Comparison of ENCODE assay signal across 10 cellular contexts in genomic region chr20:62088258-62089127, GRCh38. TPM values are rescaled to one million over a fixed set of nuclear protein-coding genes. Genes with fewer than 3 reads are reported as not detected.
DNase-seq lines count a peak whose midpoint lies in the region; ATAC-seq and TF ChIP-seq lines count a peak whose summit lies in the region.
"Had no signal": no experiment of that assay in that cellular context is flagged by ENCODE, and none has a peak within 500 bp of the region (broad histone marks: within the 10 kb centered on the region; RNA-seq: fewer than 3 reads in every experiment).

No MANE protein-coding gene starts in this region.

- H3K4me3 Mint-ChIP-seq in activated T-helper 17 cell treated with anti-CD3 and anti-CD28 coated beads, Interleukin-2, amount 50 U/mL, for 72 hours: no peak overlapping the region
- no peak overlapping the region for H3K4me3 Mint-ChIP-seq in immature natural killer cell

- H3K36me3 ChIP-seq in effector memory CD4-positive, alpha-beta T cell (ENCODE audit: control insufficient read depth, insufficient read depth, low read length): no peaks in the 10 kb centered on the region

- no peak overlapping the region for H3K27ac ChIP-seq in effector memory CD4-positive, alpha-beta T cell (ENCODE audit: insufficient read depth, low read length, poor library complexity, severe bottlenecking)

- no peak overlapping the region for H3K4me3 ChIP-seq in AG10803 (ENCODE audit: low read length)
- H3K4me3 ChIP-seq in effector memory CD4-positive, alpha-beta T cell (ENCODE audit: insufficient read depth, low read depth, low read length, poor library complexity, severe bottlenecking): no peak overlapping the region

- no peaks in the 10 kb centered on the region for H3K27me3 ChIP-seq in effector memory CD4-positive, alpha-beta T cell (replicated peaks; ENCODE audit: control insufficient read depth, insufficient read depth, low read length, poor library complexity, severe bottlenecking)

- H3K4me1 Mint-ChIP-seq in activated T-helper 17 cell treated with anti-CD3 and anti-CD28 coated beads, Interleukin-2, amount 50 U/mL, for 72 hours: no peaks in the 10 kb centered on the region
- no peaks in the 10 kb centered on the region for H3K4me1 Mint-ChIP-seq in immature natural killer cell

- no peaks in the 10 kb centered on the region for H3K9me3 Mint-ChIP-seq in activated T-helper 17 cell treated with anti-CD3 and anti-CD28 coated beads, Interleukin-2, amount 50 U/mL, for 72 hours
- H3K9me3 Mint-ChIP-seq in immature natural killer cell: peaks cover 0 to 2% (median 0%) of the 10 kb centered on the region in 6 donors

- H3K27ac Mint-ChIP-seq in activated T-helper 17 cell treated with anti-CD3 and anti-CD28 coated beads, Interleukin-2, amount 50 U/mL, for 72 hours: no peak overlapping the region
- no peak overlapping the region for H3K27ac Mint-ChIP-seq in immature natural killer cell

- ATAC-seq in activated T-helper 17 cell treated with anti-CD3 and anti-CD28 coated beads, Interleukin-2, amount 50 U/mL, for 72 hours (replicated peaks): peak; percentile 74
- no peak for ATAC-seq in HG03469 (IDR thresholded peaks at IDR 0.05; ENCODE audit: unreplicated experiment)

- no peaks in the 10 kb centered on the region for H3K9me3 ChIP-seq in effector memory CD4-positive, alpha-beta T cell (ENCODE audit: control insufficient read depth, low read length)

- DNase-seq in AG10803 (ENCODE audit: low read depth) (peak; percentile 63), HPDE6-E6E7 (ENCODE audit: extremely low spot score) (peak; percentile 98), immature natural killer cell (peak in 2 of 3 donors; percentile 14 to 19), NCI-H2107 (lab: John Stamatoyannopoulos, UW) (no peak), NCI-H2081 treated with DMSO at 0.1 percent for 48 hours (lab: John Stamatoyannopoulos, UW) (no peak)
- no peak for DNase-seq in effector memory CD4-positive, alpha-beta T cell
- DNase-seq: effector CD4-positive, alpha-beta T cell; NCI-H1417 treated with DMSO at 0.1 percent for 48 hours had no signal

- H3K27me3 Mint-ChIP-seq in activated T-helper 17 cell treated with anti-CD3 and anti-CD28 coated beads, Interleukin-2, amount 50 U/mL, for 72 hours: peaks cover 12% of the 10 kb centered on the region
- H3K27me3 Mint-ChIP-seq in immature natural killer cell (ENCODE audit: low read depth in 3 of 3): peaks cover 0 to 6% (median 6%) of the 10 kb centered on the region in 3 donors

- H3K4me1 ChIP-seq in effector memory CD4-positive, alpha-beta T cell (ENCODE audit: control insufficient read depth, insufficient read depth, low read length, poor library complexity, severe bottlenecking): no peaks in the 10 kb centered on the region

- H3K36me3 Mint-ChIP-seq in activated T-helper 17 cell treated with anti-CD3 and anti-CD28 coated beads, Interleukin-2, amount 50 U/mL, for 72 hours (ENCODE audit: low read depth): no peaks in the 10 kb centered on the region
- H3K36me3 Mint-ChIP-seq in immature natural killer cell: peaks cover 0 to 4% (median 0%) of the 10 kb centered on the region in 3 donors

- TF ChIP-seq CTCF in AG10803 (conservative IDR thresholded peaks at IDR 0.05; ENCODE audit: low read length): no peak

RNA-seq across cellular contexts. Expression of gene TAF4, which starts 22.8 kb away (rescaled TPM):
- 10 to 100 TPM; 13.4 to 14.5 TPM for total RNA-seq in activated T-helper 17 cell treated with anti-CD3 and anti-CD28 coated beads, Interleukin-2, amount 50 U/mL, for 72 hours
- polyA plus RNA-seq in immature natural killer cell: 1 to 10 TPM in 2 of 3 donors, under 1 TPM in 1; 0.04 to 3.2 (median 1.1) TPM

RNA-seq across cellular contexts. Expression of gene LSM14B, which starts 33.8 kb away (rescaled TPM):
- total RNA-seq in activated T-helper 17 cell treated with anti-CD3 and anti-CD28 coated beads, Interleukin-2, amount 50 U/mL, for 72 hours: 10 to 100 TPM; 25.1 to 29.8 TPM
- 1 to 10 TPM in 2 of 3 donors, under 1 TPM in 1; 0.19 to 1.9 (median 1.4) TPM for polyA plus RNA-seq in immature natural killer cell

RNA-seq across cellular contexts. Expression of gene PSMA7, which starts 54.7 kb away (rescaled TPM):
- 100 to 1,000 TPM; 161 to 334 TPM for total RNA-seq in activated T-helper 17 cell treated with anti-CD3 and anti-CD28 coated beads, Interleukin-2, amount 50 U/mL, for 72 hours
- 100 to 1,000 TPM; 497 to 643 (median 622) TPM for polyA plus RNA-seq in immature natural killer cell

RNA-seq across cellular contexts. Expression of gene SS18L1, which starts 55.1 kb away (rescaled TPM):
- total RNA-seq in activated T-helper 17 cell treated with anti-CD3 and anti-CD28 coated beads, Interleukin-2, amount 50 U/mL, for 72 hours: 10 to 100 TPM; 16.5 to 17.9 TPM
- polyA plus RNA-seq in immature natural killer cell: under 1 TPM in 2 of 3 donors, not detected in 1; 0.39 to 0.68 TPM

Comparison
In these comparisons a context has a peak if more than half of its experiments do, and no peak if none do; other contexts are left out.
1. DNase-seq: peak in AG10803 (single experiment), HPDE6-E6E7 (single experiment) and immature natural killer cell (2 of 3); none in NCI-H2107 (single experiment), NCI-H2081 treated with DMSO at 0.1 percent for 48 hours (single experiment) and effector memory CD4-positive, alpha-beta T cell (0 of 3).